Comparison of ENCODE assay signal across 1 cellular context in genomic region chr6:1870902-1871301, GRCh38.
TF ChIP-seq lines count a peak whose summit lies in the region.

No MANE protein-coding gene starts in this region.

TF ChIP-seq in HEK293, 187 proteins besides CTCF, POLR2A, EP300 and RAD21 (continued from another document):
- TF ChIP-seq ZNF488 (tag by site-specific recombination; IDR thresholded peaks at IDR 0.05): no peak
- TF ChIP-seq ZNF544 (tag by site-specific recombination; IDR thresholded peaks at IDR 0.05): no peak
- TF ChIP-seq ZNF302 (tag by site-specific recombination; IDR thresholded peaks at IDR 0.05; ENCODE audit: low read depth): no peak
- no peak for TF ChIP-seq AEBP2 (tag by site-specific recombination; IDR thresholded peaks at IDR 0.05; ENCODE audit: borderline replicate concordance)
- TF ChIP-seq ZNF311 (tag by site-specific recombination; IDR thresholded peaks at IDR 0.05; ENCODE audit: borderline replicate concordance): no peak
- TF ChIP-seq ZNF175 (tag by site-specific recombination; IDR thresholded peaks at IDR 0.05): no peak
- peak; percentile 34; the same call in 1 of the 2 replicates for TF ChIP-seq SP3 (tag by site-specific recombination; IDR thresholded peaks at IDR 0.05)
- no peak for TF ChIP-seq ZNF654 (tag by site-specific recombination; IDR thresholded peaks at IDR 0.05; ENCODE audit: low read depth)
- TF ChIP-seq ZNF513 (tag by site-specific recombination; IDR thresholded peaks at IDR 0.05): no peak
- 0 out of 2 replicates have a peak, but pooled peaks have one; percentile 23 for TF ChIP-seq WT1 (tag by site-specific recombination; IDR thresholded peaks at IDR 0.05)
- no peak for TF ChIP-seq ZNF174 (tag by site-specific recombination; IDR thresholded peaks at IDR 0.05)
- TF ChIP-seq PBX3 (CRISPR knock-in tag; IDR thresholded peaks at IDR 0.05): no peak
- no peak for TF ChIP-seq IKZF3 (tag by site-specific recombination; IDR thresholded peaks at IDR 0.05)
- TF ChIP-seq TCF7L2 (IDR thresholded peaks at IDR 0.05; ENCODE audit: borderline replicate concordance, low read depth, low read length): no peak
- TF ChIP-seq ZNF629 (tag by site-specific recombination; IDR thresholded peaks at IDR 0.05): no peak
- TF ChIP-seq SP7 (tag by site-specific recombination; IDR thresholded peaks at IDR 0.05): peak; percentile 48; the same call in 1 of the 2 replicates
- no peak for TF ChIP-seq ZNF514 (tag by site-specific recombination; IDR thresholded peaks at IDR 0.05)
- no peak for TF ChIP-seq ZNF23 (tag by site-specific recombination; IDR thresholded peaks at IDR 0.05; ENCODE audit: borderline replicate concordance)
TF ChIP-seq in HEK293: peak in this region for 12.
